In the genomic region with DNA sequence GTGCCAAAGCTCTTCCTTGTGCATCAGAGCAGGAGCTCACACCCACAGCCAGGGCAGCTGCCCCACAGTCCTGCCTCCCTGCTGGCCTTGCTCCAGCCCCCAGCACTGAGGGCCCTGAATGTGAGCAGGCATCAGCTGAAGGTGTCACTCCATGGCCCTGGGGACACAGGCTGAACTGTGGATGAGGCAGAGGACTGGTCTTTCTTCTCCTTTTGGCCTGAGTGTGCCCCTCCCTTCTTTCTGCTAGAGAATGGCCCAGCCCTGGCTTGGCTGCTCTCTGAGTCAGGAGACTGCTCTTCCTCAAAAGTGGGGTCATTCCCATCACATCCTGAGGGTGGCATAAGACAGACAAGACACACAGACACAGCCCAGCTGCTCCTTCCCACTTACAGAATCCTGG, we compare ENCODE assay signal across 14 cellular contexts. TPM values are rescaled to one million over a fixed set of nuclear protein-coding genes. Genes with fewer than 3 reads are reported as not detected.
DNase-seq lines count a peak whose midpoint lies in the region; ATAC-seq and TF ChIP-seq lines count a peak whose summit lies in the region.
"Had no signal": no experiment of that assay in that cellular context is flagged by ENCODE, and none has a peak within 500 bp of the region (broad histone marks: within the 10 kb centered on the region; RNA-seq: fewer than 3 reads in every experiment).

No MANE protein-coding gene starts in this region.

- no peak overlapping the region for H3K4me3 Mint-ChIP-seq in MCF 10A (ENCODE audit: unreplicated experiment)
- no peak overlapping the region for H3K4me3 Mint-ChIP-seq in T-helper 2 cell treated with Interferon-gamma antibody and Interleukin-4, amounts not matched to agents 5 μg/mL and 100 μg/mL, for 36 hours
- H3K4me3 Mint-ChIP-seq: activated CD4-positive, alpha-beta T cell treated with anti-CD3 and anti-CD28 coated beads, Interleukin-2, amount 10 ng/mL, durations not matched to agents 7 days and 5 days; activated naive CD8-positive, alpha-beta T cell had no signal

- CTCF ChIA-PET in MCF 10A (lab: Yijun Ruan, JAX) = interaction anchor here (0.6 kb wide), 2 partner anchors 35 to 209 kb away, joined by 3 read pairs; no protein-coding TSS in a partner anchor

- no peaks in the 10 kb centered on the region for H3K4me1 ChIP-seq in neuronal stem cell (ENCODE audit: control insufficient read depth in 2 of 2, insufficient read depth in 1 of 2, low read depth in 1 of 2, low read length in 2 of 2)
- H3K4me1 ChIP-seq: SJSA1 had no signal

- peak overlapping the region; percentile 35 for H2BK12ac ChIP-seq in neuronal stem cell (ENCODE audit: low read length)

- POLR2A ChIA-PET in MCF 10A (lab: Yijun Ruan, JAX) = interaction anchor here (0.9 kb wide), 1 partner anchor 9 kb away, joined by 3 read pairs; no protein-coding TSS in a partner anchor

- no peak overlapping the region for H3K14ac ChIP-seq in neuronal stem cell (ENCODE audit: low read length)

- H3K4me3 ChIP-seq in MG63 = no peak overlapping the region
- no peak overlapping the region for H3K4me3 ChIP-seq in neuronal stem cell (ENCODE audit: low read length in 2 of 2)
- H3K4me3 ChIP-seq: SJSA1 had no signal

- no peaks in the 10 kb centered on the region for H3K79me1 ChIP-seq in neuronal stem cell (ENCODE audit: low read depth, low read length)

- H3K9me3 ChIP-seq in MG63 (no peaks in the 10 kb centered on the region), neuronal stem cell (replicated peaks in 1 of 2; ENCODE audit: control insufficient read depth in 2 of 2, insufficient read depth in 1 of 2, low read depth in 1 of 2, low read length in 2 of 2) (no peaks in the 10 kb centered on the region)
- H3K9me3 ChIP-seq: SJSA1 had no signal

- no peak overlapping the region for H3K18ac ChIP-seq in neuronal stem cell (ENCODE audit: low read length)

- no peak overlapping the region for H4K91ac ChIP-seq in neuronal stem cell (ENCODE audit: low read depth, low read length, poor library complexity)

- no peak overlapping the region for H2BK120ac ChIP-seq in neuronal stem cell (ENCODE audit: low read depth, low read length)

- H3K4me1 Mint-ChIP-seq in MCF 10A (ENCODE audit: insufficient read depth, unreplicated experiment) = no peaks in the 10 kb centered on the region
- H3K4me1 Mint-ChIP-seq in T-helper 2 cell treated with Interferon-gamma antibody and Interleukin-4, amounts not matched to agents 5 μg/mL and 100 μg/mL, for 36 hours (ENCODE audit: low read depth) = peaks cover under 1% of the 10 kb centered on the region

- H3K4me2 ChIP-seq in neuronal stem cell (ENCODE audit: insufficient read depth, low read length, poor library complexity, severe bottlenecking) = no peak overlapping the region

- H3K27me3 ChIP-seq in MG63 (no peaks in the 10 kb centered on the region), neuronal stem cell (ENCODE audit: control insufficient read depth in 3 of 3, insufficient read depth in 3 of 3, low read depth in 1 of 3, low read length in 3 of 3) (peaks cover 0 to 6% (median 0%) of the 10 kb centered on the region in 3 experiments)

- no peaks in the 10 kb centered on the region for H3K9me3 Mint-ChIP-seq in MCF 10A (ENCODE audit: unreplicated experiment)
- H3K9me3 Mint-ChIP-seq in T-helper 2 cell treated with Interferon-gamma antibody and Interleukin-4, amounts not matched to agents 5 μg/mL and 100 μg/mL, for 36 hours = no peaks in the 10 kb centered on the region
- H3K9me3 Mint-ChIP-seq: activated CD4-positive, alpha-beta T cell treated with anti-CD3 and anti-CD28 coated beads, Interleukin-2, amount 10 ng/mL, durations not matched to agents 7 days and 5 days had no signal

- H2AFZ ChIP-seq in neuronal stem cell (ENCODE audit: low read length) = no peak overlapping the region

- H3K23ac ChIP-seq in neuronal stem cell (ENCODE audit: low read depth, low read length, poor library complexity) = no peak overlapping the region

- TF ChIP-seq CTCF in MCF 10A (IDR thresholded peaks at IDR 0.05; ENCODE audit: unreplicated experiment) = no peak

- H3K27me3 Mint-ChIP-seq in MCF 10A (ENCODE audit: insufficient read depth, unreplicated experiment) = peaks cover 29% of the 10 kb centered on the region
- H3K27me3 Mint-ChIP-seq in T-helper 2 cell treated with Interferon-gamma antibody and Interleukin-4, amounts not matched to agents 5 μg/mL and 100 μg/mL, for 36 hours (ENCODE audit: low read depth) = peaks cover 7% of the 10 kb centered on the region
- H3K27me3 Mint-ChIP-seq: activated CD4-positive, alpha-beta T cell treated with anti-CD3 and anti-CD28 coated beads, Interleukin-2, amount 10 ng/mL, durations not matched to agents 7 days and 5 days; activated naive CD8-positive, alpha-beta T cell had no signal

- peaks cover 5% of the 10 kb centered on the region for H3K36me3 Mint-ChIP-seq in MCF 10A (ENCODE audit: insufficient read depth, unreplicated experiment)
- no peaks in the 10 kb centered on the region for H3K36me3 Mint-ChIP-seq in T-helper 2 cell treated with Interferon-gamma antibody and Interleukin-4, amounts not matched to agents 5 μg/mL and 100 μg/mL, for 36 hours (ENCODE audit: low read depth)
- H3K36me3 Mint-ChIP-seq: activated naive CD8-positive, alpha-beta T cell had no signal

- intact Hi-C loops in MCF 10A (cut with micrococcal nuclease) = no loop called here

- no peak overlapping the region for H2BK15ac ChIP-seq in neuronal stem cell (ENCODE audit: low read length)

- no peak overlapping the region for H3K27ac ChIP-seq in neuronal stem cell (replicated peaks; ENCODE audit: low read length)
- H3K27ac ChIP-seq: 22Rv1, SJSA1 had no signal

- H2BK5ac ChIP-seq in neuronal stem cell (ENCODE audit: low read length) = no peak overlapping the region

- no peak for ATAC-seq in GM21381 (IDR thresholded peaks at IDR 0.05; ENCODE audit: unreplicated experiment)

- H3K4ac ChIP-seq in neuronal stem cell (ENCODE audit: low read length) = no peak overlapping the region

- H3K27ac Mint-ChIP-seq in MCF 10A (ENCODE audit: low read depth, unreplicated experiment) = no peak overlapping the region
- H3K27ac Mint-ChIP-seq in T-helper 2 cell treated with Interferon-gamma antibody and Interleukin-4, amounts not matched to agents 5 μg/mL and 100 μg/mL, for 36 hours = no peak overlapping the region
- H3K27ac Mint-ChIP-seq: activated CD4-positive, alpha-beta T cell treated with anti-CD3 and anti-CD28 coated beads, Interleukin-2, amount 10 ng/mL, durations not matched to agents 7 days and 5 days; activated naive CD8-positive, alpha-beta T cell had no signal

- no peak overlapping the region for H3K9ac ChIP-seq in neuronal stem cell (ENCODE audit: low read depth, low read length, poor library complexity)

- DNase-seq in DMS 273 (lab: John Stamatoyannopoulos, UW; ENCODE audit: unreplicated experiment) (peak; percentile 32), DMS 273 treated with DMSO at 0.1 percent for 48 hours (lab: John Stamatoyannopoulos, UW) (no peak), MG63 (peak; percentile 6), MCF 10A (ENCODE audit: unreplicated experiment) (peak; percentile 24), neuronal stem cell (ENCODE audit: low spot score) (no peak), hippocampal formation (lab: John Stamatoyannopoulos, UW) (no peak)
- no peak for DNase-seq in T-helper 2 cell treated with Interferon-gamma antibody and Interleukin-4, amounts not matched to agents 5 μg/mL and 100 μg/mL, for 36 hours (ENCODE audit: low spot score)
- DNase-seq: activated CD4-positive, alpha-beta T cell treated with anti-CD3 and anti-CD28 coated beads, Interleukin-2, amount 10 ng/mL, durations not matched to agents 7 days and 5 days; DMS153 had no signal

- H2AK5ac ChIP-seq in neuronal stem cell (ENCODE audit: low read depth, low read length) = no peak overlapping the region

- no peak overlapping the region for H4K8ac ChIP-seq in neuronal stem cell (ENCODE audit: low read depth, low read length)

- H3K36me3 ChIP-seq in MG63 (no peaks in the 10 kb centered on the region), neuronal stem cell (replicated peaks in 1 of 2; ENCODE audit: control insufficient read depth in 2 of 2, insufficient read depth in 2 of 2, low read length in 2 of 2) (no peaks in the 10 kb centered on the region)
- H3K36me3 ChIP-seq: SJSA1 had no signal

- BruUV-seq in MCF 10A (replicated peaks; lab: Mats Ljungman, UMichigan) = no TSS peak

RNA-seq across cellular contexts. Expression of gene OTOG, which starts 16.2 kb away (rescaled TPM):
- total RNA-seq in MG63 (2014; rRNA removed; shearing (Covaris generic); ENCODE audit: low replicate concordance) = not detected in 2 replicates
- not detected in 2 replicates for total RNA-seq in MCF 10A (2022)
- 0.35 TPM for polyA plus RNA-seq in neuronal stem cell (2013, experiment 1 of 2)
- polyA plus RNA-seq in neuronal stem cell (2013, experiment 2 of 2) = 0.37 TPM
- total RNA-seq: activated CD4-positive, alpha-beta T cell treated with anti-CD3 and anti-CD28 coated beads, Interleukin-2, amount 10 ng/mL, durations not matched to agents 7 days and 5 days; glomerular endothelial cell; SJSA1 had no signal

RNA-seq across cellular contexts. Expression of gene USH1C, which starts 19.0 kb away (rescaled TPM):
- total RNA-seq in MG63 (2014; rRNA removed; shearing (Covaris generic); ENCODE audit: low replicate concordance) = not detected in 2 replicates
- total RNA-seq in MCF 10A (2022) = not detected in 2 replicates
- 0.57 TPM for polyA plus RNA-seq in neuronal stem cell (2013, experiment 1 of 2)
- polyA plus RNA-seq in neuronal stem cell (2013, experiment 2 of 2) = 0.66 TPM
- total RNA-seq: activated CD4-positive, alpha-beta T cell treated with anti-CD3 and anti-CD28 coated beads, Interleukin-2, amount 10 ng/mL, durations not matched to agents 7 days and 5 days; glomerular endothelial cell; SJSA1 had no signal

Comparison
In these comparisons a context has a peak if more than half of its experiments do, and no peak if none do; other contexts are left out.
1. DNase-seq: peak in DMS 273 (single experiment), MG63 (single experiment) and MCF 10A (single experiment); none in DMS 273 treated with DMSO at 0.1 percent for 48 hours (single experiment), neuronal stem cell (single experiment), hippocampal formation (0 of 2) and T-helper 2 cell treated with Interferon-gamma antibody and Interleukin-4, amounts not matched to agents 5 μg/mL and 100 μg/mL, for 36 hours (single experiment).